ENCODE assay signal across 8 cellular contexts in the genomic region with DNA sequence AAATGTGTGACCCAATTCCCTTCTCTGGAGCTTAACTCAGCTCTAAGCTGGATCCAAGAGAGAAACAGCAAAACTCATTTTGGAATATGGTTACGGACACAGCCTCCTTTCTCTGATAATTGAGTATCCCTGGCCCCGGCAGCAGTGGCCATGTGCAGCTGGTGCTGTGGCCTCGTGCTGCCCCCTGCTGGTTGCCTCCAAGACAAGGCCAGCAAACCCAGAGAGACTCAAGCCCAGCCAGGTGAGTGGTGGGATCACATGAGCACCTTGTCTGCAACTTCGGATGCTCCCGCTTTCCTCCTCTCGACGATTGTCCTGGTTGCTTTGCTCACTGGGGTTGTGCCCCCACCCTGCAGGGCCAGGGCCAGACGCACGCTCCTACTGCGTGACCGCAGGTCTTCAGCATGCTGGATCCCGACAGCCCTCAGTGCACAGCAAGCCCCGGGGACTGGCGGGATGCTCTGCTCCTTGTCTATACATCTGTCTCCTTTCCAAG. TPM values are rescaled to one million over a fixed set of nuclear protein-coding genes. Genes with fewer than 3 reads are reported as not detected.
DNase-seq lines count a peak whose midpoint lies in the region; ATAC-seq, FAIRE-seq and TF ChIP-seq lines count a peak whose summit lies in the region.

No MANE protein-coding gene starts in this region.

- no peaks in the 10 kb centered on the region for H3K36me3 ChIP-seq in H1 (ENCODE audit: control insufficient read depth in 2 of 4, insufficient read depth in 4 of 4, low read length in 3 of 4)
- H3K36me3 ChIP-seq in mesenchymal stem cell (ENCODE audit: control insufficient read depth in 1 of 2, insufficient read depth in 2 of 2, low read depth in 1 of 2, low read length in 2 of 2), result no peaks in the 10 kb centered on the region

- H2BK12ac ChIP-seq in H1 (ENCODE audit: low read depth, low read length) (peak overlapping the region; percentile 21; the same call in 1 of the 2 replicates), mesenchymal stem cell (ENCODE audit: low read length in 2 of 2) (no peak overlapping the region)

- no peak overlapping the region for H3K56ac ChIP-seq in H1 (replicated peaks; ENCODE audit: insufficient read length, low read depth, low read length)

- H4K91ac ChIP-seq in H1 (replicated peaks; ENCODE audit: insufficient read length, low read length) (no peak overlapping the region), mesenchymal stem cell (ENCODE audit: low read length) (no peak overlapping the region)

- ATAC-seq in GM18498 (IDR thresholded peaks at IDR 0.05; ENCODE audit: unreplicated experiment) (peak; percentile 79), HG03039 (IDR thresholded peaks at IDR 0.05; ENCODE audit: unreplicated experiment) (peak; percentile 65)

- H2AFZ ChIP-seq in H1 (ENCODE audit: low read length) (peak overlapping the region; percentile 90), mesenchymal stem cell (ENCODE audit: low read depth, low read length) (no peak overlapping the region)

- no peaks in the 10 kb centered on the region; the same call in 1 of the 2 replicates for H3K23me2 ChIP-seq in H1 (ENCODE audit: low read depth, low read length)

- H4K20me1 ChIP-seq in H1 (replicated peaks in 1 of 2; ENCODE audit: control insufficient read depth in 1 of 2, insufficient read depth in 2 of 2, low read length in 2 of 2), result no peaks in the 10 kb centered on the region

- peak overlapping the region in 1 of 2 experiments; percentile 50; a peak in 3 of 4 replicates for H3K4me2 ChIP-seq in H1 (ENCODE audit: insufficient read depth in 1 of 2, low read depth in 2 of 2, low read length in 2 of 2)
- no peak overlapping the region for H3K4me2 ChIP-seq in mesenchymal stem cell (ENCODE audit: low read length, poor library complexity, severe bottlenecking)

- no peak overlapping the region for H2BK15ac ChIP-seq in H1 (ENCODE audit: low read length)
- H2BK15ac ChIP-seq in mesenchymal stem cell (ENCODE audit: low read depth, poor library complexity, severe bottlenecking), result no peak overlapping the region

- CTCF ChIA-PET in AG04450 (lab: Charles Lee), result interaction anchor here (0.8 to 1.6 kb wide), 9 partner anchors 10 to 554 kb away, joined by 3 to 5 read pairs (median 3); no protein-coding TSS in a partner anchor
- CTCF ChIA-PET in H1 (lab: Charles Lee; ENCODE audit: partially characterized antibody), result interaction anchor here (0.8 to 2.4 kb wide), 11 partner anchors 10 to 254 kb away, joined by 3 to 13 read pairs (median 4); no protein-coding TSS in a partner anchor

- no peak for TF ChIP-seq POLR2A in H1 (IDR thresholded peaks at IDR 0.05; ENCODE audit: control extremely low read depth in 1 of 2, low read depth in 2 of 2, low read length in 2 of 2)

- TF ChIP-seq CTCF in AG04450 (IDR thresholded peaks at IDR 0.05; ENCODE audit: low read depth, low read length) (peak; percentile 86), H1 (IDR thresholded peaks at IDR 0.05; ENCODE audit: control extremely low read depth in 1 of 3, insufficient read depth in 1 of 3, low read depth in 1 of 3, low read length in 3 of 3) (peak; percentile 91 to 93 (median 93))

- H3K4me3 ChIP-seq in AG04450 (ENCODE audit: low read depth, low read length) (no peak overlapping the region), H1 (ENCODE audit: extremely low read depth in 1 of 4, insufficient read depth in 2 of 4, low read depth in 3 of 4, low read length in 4 of 4) (peak overlapping the region in 1 of 4 experiments; percentile 12; a peak in 2 of 8 replicates), mesenchymal stem cell (ENCODE audit: insufficient read depth in 1 of 2, low read depth in 1 of 2, low read length in 2 of 2) (no peak overlapping the region)

- no peak overlapping the region for H3K14ac ChIP-seq in H1 (ENCODE audit: insufficient read length)
- H3K14ac ChIP-seq in mesenchymal stem cell (ENCODE audit: low read length in 2 of 2), result no peak overlapping the region

- no peak overlapping the region for H4K5ac ChIP-seq in H1 (ENCODE audit: insufficient read length, low read depth, low read length)

- H3K4ac ChIP-seq in H1 (replicated peaks; ENCODE audit: insufficient read length, low read depth, low read length) (no peak overlapping the region), mesenchymal stem cell (ENCODE audit: low read depth in 1 of 2, low read length in 2 of 2) (no peak overlapping the region)

- peak; percentile 58 for FAIRE-seq in H1 (lab: Jason Lieb, UNC)

- peak; percentile 94 to 97 for TF ChIP-seq RAD21 in H1 (IDR thresholded peaks at IDR 0.05 in 1 of 2, conservative IDR thresholded peaks at IDR 0.05 in 1 of 2; ENCODE audit: low read depth in 2 of 2, low read length in 2 of 2)

- H2BK5ac ChIP-seq in H1 (ENCODE audit: low read depth, low read length) (no peak overlapping the region), mesenchymal stem cell (ENCODE audit: low read depth, low read length, poor library complexity, severe bottlenecking) (no peak overlapping the region)

- no peak for TF ChIP-seq EP300 in H1 (IDR thresholded peaks at IDR 0.05; ENCODE audit: borderline replicate concordance in 1 of 2, low read depth in 2 of 2, low read length in 2 of 2)

- H3K79me1 ChIP-seq in H1 (ENCODE audit: low read depth, low read length), result no peaks in the 10 kb centered on the region
- H3K79me1 ChIP-seq in mesenchymal stem cell (replicated peaks; ENCODE audit: low read length, poor library complexity, severe bottlenecking), result no peaks in the 10 kb centered on the region

- H2AK5ac ChIP-seq in H1 (ENCODE audit: low read depth, low read length) (no peak overlapping the region), mesenchymal stem cell (ENCODE audit: low read length, severe bottlenecking) (no peak overlapping the region)

- H2BK120ac ChIP-seq in H1 (replicated peaks; ENCODE audit: low read depth, low read length) (no peak overlapping the region), mesenchymal stem cell (ENCODE audit: low read depth, low read length) (no peak overlapping the region)

- H4K8ac ChIP-seq in H1 (ENCODE audit: extremely low read depth, insufficient read depth, low read length) (peak overlapping the region; percentile 87; the same call in 1 of the 2 replicates), mesenchymal stem cell (ENCODE audit: low read length) (no peak overlapping the region)

- no peaks in the 10 kb centered on the region for H3K9me3 ChIP-seq in AG04450 (ENCODE audit: control insufficient read depth, insufficient read depth, low read length)
- no peaks in the 10 kb centered on the region for H3K9me3 ChIP-seq in H1 (ENCODE audit: insufficient read depth in 2 of 2, low read depth in 1 of 2, low read length in 1 of 2)
- H3K9me3 ChIP-seq in mesenchymal stem cell (ENCODE audit: control insufficient read depth, low read length), result no peaks in the 10 kb centered on the region

- 25% methylated on average over 12 of the region's 14 CpGs; no CpG with 5 or more reads in 1 of the 2 experiments for WGBS in H1 (ENCODE audit: extremely low coverage in 1 of 2, insufficient coverage in 1 of 2, insufficient read length in 1 of 2, insufficient replicate concordance in 2 of 2, low coverage in 1 of 2, low lambda C conversion rate in 2 of 2, missing lambda C conversion rate in 1 of 2), 2 experiments
- WGBS in mesenchymal stem cell, result 29% methylated on average over 14 of the region's 14 CpGs

- H3K27ac ChIP-seq in AG04450 (ENCODE audit: low read depth, low read length) (no peak overlapping the region), H1 (ENCODE audit: low read depth, low read length) (no peak overlapping the region), mesenchymal stem cell (ENCODE audit: low read length, poor library complexity, severe bottlenecking) (no peak overlapping the region)

- DNase-seq in AG04450 (ENCODE audit: low read depth, low spot score) (peak; percentile 7), NCI-H526 (lab: John Stamatoyannopoulos, UW) (peak; percentile 37 to 78), H1 (ENCODE audit: low read depth in 1 of 2, low spot score in 2 of 2) (peak; percentile 68 to 93), mesenchymal stem cell (peak; percentile 62)
- peak; percentile 90 for DNase-seq in activated CD8-positive, alpha-beta memory T cell treated with anti-CD3 and anti-CD28 coated beads for 24 hours
- peak; percentile 56 to 61 for DNase-seq in stimulated activated CD8-positive, alpha-beta memory T cell treated with anti-CD3 and anti-CD28 coated beads, Interleukin-15, amount 100 ng/mL, for 48 hours (ENCODE audit: low read depth in 2 of 2)

- H3K4me1 ChIP-seq in H1 (replicated peaks in 1 of 4; ENCODE audit: control insufficient read depth in 3 of 4, insufficient read depth in 4 of 4, low read length in 3 of 4) (peaks cover 0 to 2% (median under 1%) of the 10 kb centered on the region in 4 experiments; a peak in 2 of 7 replicates), mesenchymal stem cell (ENCODE audit: control insufficient read depth, insufficient read depth, low read depth, low read length) (peaks cover 3% of the 10 kb centered on the region)

- H3K9ac ChIP-seq in H1 (replicated peaks in 1 of 4; ENCODE audit: extremely low read depth in 1 of 4, low read depth in 3 of 4, low read length in 3 of 4) (no peak overlapping the region), mesenchymal stem cell (ENCODE audit: low read length) (no peak overlapping the region)

- H3K23ac ChIP-seq in H1 (ENCODE audit: insufficient read length) (no peak overlapping the region), mesenchymal stem cell (ENCODE audit: low read length in 2 of 2) (no peak overlapping the region)

- POLR2A ChIA-PET in AG04450 (lab: Yijun Ruan, JAX), result no interaction called here
- POLR2A ChIA-PET in H1 (lab: Charles Lee; ENCODE audit: partially characterized antibody), result no interaction called here

- H3K27me3 ChIP-seq in AG04450 (ENCODE audit: control insufficient read depth, insufficient read depth, low read length) (peaks cover 8% of the 10 kb centered on the region), H1 (replicated peaks in 1 of 4; ENCODE audit: control insufficient read depth in 3 of 4, extremely low read depth in 1 of 4, insufficient read depth in 3 of 4, low read length in 3 of 4) (peaks cover 0 to 14% (median 10%) of the 10 kb centered on the region in 4 experiments; a peak in 5 of 7 replicates), mesenchymal stem cell (ENCODE audit: control insufficient read depth in 1 of 2, insufficient read depth in 1 of 2, low read length in 2 of 2) (peaks cover 17 to 23% of the 10 kb centered on the region in 2 experiments)

- H3K18ac ChIP-seq in H1 (ENCODE audit: extremely low read depth, low read length) (no peak overlapping the region), mesenchymal stem cell (ENCODE audit: low read depth in 1 of 2, low read length in 2 of 2) (no peak overlapping the region)

- no peaks in the 10 kb centered on the region for H3K79me2 ChIP-seq in H1 (ENCODE audit: control insufficient read depth in 1 of 2, insufficient read depth in 2 of 2, low read length in 2 of 2)

- H2BK20ac ChIP-seq in H1 (ENCODE audit: low read length), result no peak overlapping the region

RNA-seq across cellular contexts. Expression of gene SFTPD, which starts 19.4 kb away (rescaled TPM):
- polyA plus RNA-seq in AG04450 (2011; rRNA removed), result not detected in 2 replicates
- polyA minus RNA-seq in AG04450 (2011; rRNA and poly(A)+ RNA removed), result not detected in 2 replicates
- 0.54 and 1.1 TPM in 2 replicates for total RNA-seq in H1 (2021; fragmentation: NEBNext Ultra II Directional; extraction: Animal tissue kit (Norgen Biotek cat#: 25700))
- polyA plus RNA-seq in H1 (2011; rRNA removed), result 0.20 and 0.21 TPM in 2 replicates
- polyA plus RNA-seq in H1 (2011; cell fraction: cytosol; rRNA removed), result 0.57 TPM
- polyA plus RNA-seq in H1 (2011; cell fraction: nucleus; rRNA removed), result 0.58 TPM
- 0.33 to 0.93 TPM (median 0.69 TPM) in 4 replicates for polyA plus RNA-seq in H1 (2012, experiment 1 of 2)
- 0.39 TPM for polyA plus RNA-seq in H1 (2012, experiment 2 of 2)
- polyA plus RNA-seq in H1 (2013, experiment 1 of 2), result 0.32 TPM
- polyA plus RNA-seq in H1 (2013, experiment 2 of 2), result 0.33 TPM
- 0.17 and 0.38 TPM in 2 replicates for polyA minus RNA-seq in H1 (2011; rRNA and poly(A)+ RNA removed)
- not detected for polyA minus RNA-seq in H1 (2011; cell fraction: cytosol; rRNA and poly(A)+ RNA removed)
- not detected for polyA minus RNA-seq in H1 (2011; cell fraction: nucleus; rRNA and poly(A)+ RNA removed)
- not detected for polyA plus RNA-seq in mesenchymal stem cell (2013, experiment 1 of 2)
- not detected for polyA plus RNA-seq in mesenchymal stem cell (2013, experiment 2 of 2)

Comparison
In these comparisons a context has a peak if more than half of its experiments do, and no peak if none do; other contexts are left out.
1. DNase-seq: peak in every context shown above with its lines; median percentile 90 in activated CD8-positive, alpha-beta memory T cell treated with anti-CD3 and anti-CD28 coated beads for 24 hours; 80 in H1; 62 in mesenchymal stem cell; 58 in stimulated activated CD8-positive, alpha-beta memory T cell treated with anti-CD3 and anti-CD28 coated beads, Interleukin-15, amount 100 ng/mL, for 48 hours; 58 in NCI-H526; 7 in AG04450.